In genomic region chrX:50765986-50766385, GRCh38 we compare ENCODE assay signal across 23 cellular contexts.
"Had no signal": no experiment of that assay in that cellular context is flagged by ENCODE, and none has a peak within 500 bp of the region (broad histone marks: within the 10 kb centered on the region; RNA-seq: fewer than 3 reads in every experiment).

No MANE protein-coding gene starts in this region.

- H3K27me3 Mint-ChIP-seq: dendritic cell treated with granulocyte-macrophage colony-stimulating factor and Interleukin-4, amounts not matched to agents 40 ng/mL and 50 ng/mL, for 4 days had no signal

- H3K36me3 ChIP-seq: esophagus squamous epithelium, gastrocnemius medialis, heart right ventricle, left lung, lower lobe of right lung had no signal

- H3K27ac ChIP-seq: epithelial cell of prostate, esophagus squamous epithelium, gastrocnemius medialis, heart right ventricle, left lung, lower lobe of right lung had no signal

- H3K4me1 Mint-ChIP-seq: naive thymus-derived CD4-positive, alpha-beta T cell had no signal

- H3K4me1 ChIP-seq: gastrocnemius medialis, left lung, lower lobe of right lung had no signal

- ATAC-seq: effector memory CD8-positive, alpha-beta T cell; esophagus mucosa; gastrocnemius medialis; heart right ventricle; left cardiac atrium; left lung; left ventricle myocardium superior; lower lobe of right lung; naive thymus-derived CD4-positive, alpha-beta T cell had no signal

- H3K4me3 Mint-ChIP-seq: dendritic cell treated with granulocyte-macrophage colony-stimulating factor and Interleukin-4, amounts not matched to agents 40 ng/mL and 50 ng/mL, for 4 days; effector memory CD8-positive, alpha-beta T cell; endodermal cell; naive thymus-derived CD4-positive, alpha-beta T cell had no signal

- H3K4me3 ChIP-seq: esophagus squamous epithelium, gastrocnemius medialis, heart right ventricle, left lung, lower lobe of right lung had no signal

- H3K27ac Mint-ChIP-seq: dendritic cell treated with granulocyte-macrophage colony-stimulating factor and Interleukin-4, amounts not matched to agents 40 ng/mL and 50 ng/mL, for 4 days; effector memory CD8-positive, alpha-beta T cell; endodermal cell had no signal

- H3K36me3 Mint-ChIP-seq: naive thymus-derived CD4-positive, alpha-beta T cell had no signal

- H3K9me3 ChIP-seq: esophagus squamous epithelium, gastrocnemius medialis, heart right ventricle, left lung, lower lobe of right lung had no signal

- DNase-seq: cortex of kidney; effector CD8-positive, alpha-beta T cell; effector memory CD8-positive, alpha-beta T cell; endodermal cell; erythroblast; esophagus squamous epithelium; foreskin fibroblast; foreskin melanocyte; gastrocnemius medialis; glutamatergic neuron; head of caudate nucleus; heart right ventricle; hippocampal formation; left cardiac atrium; left lung; left ventricle myocardium superior; lower lobe of right lung; mesenchymal stem cell; midbrain; naive thymus-derived CD4-positive, alpha-beta T cell had no signal

- H3K9me3 Mint-ChIP-seq: dendritic cell treated with granulocyte-macrophage colony-stimulating factor and Interleukin-4, amounts not matched to agents 40 ng/mL and 50 ng/mL, for 4 days; effector memory CD8-positive, alpha-beta T cell; naive thymus-derived CD4-positive, alpha-beta T cell had no signal

- H3K27me3 ChIP-seq: esophagus squamous epithelium, left lung had no signal
